18 cellular contexts compared by ENCODE assay signal in the genomic region with DNA sequence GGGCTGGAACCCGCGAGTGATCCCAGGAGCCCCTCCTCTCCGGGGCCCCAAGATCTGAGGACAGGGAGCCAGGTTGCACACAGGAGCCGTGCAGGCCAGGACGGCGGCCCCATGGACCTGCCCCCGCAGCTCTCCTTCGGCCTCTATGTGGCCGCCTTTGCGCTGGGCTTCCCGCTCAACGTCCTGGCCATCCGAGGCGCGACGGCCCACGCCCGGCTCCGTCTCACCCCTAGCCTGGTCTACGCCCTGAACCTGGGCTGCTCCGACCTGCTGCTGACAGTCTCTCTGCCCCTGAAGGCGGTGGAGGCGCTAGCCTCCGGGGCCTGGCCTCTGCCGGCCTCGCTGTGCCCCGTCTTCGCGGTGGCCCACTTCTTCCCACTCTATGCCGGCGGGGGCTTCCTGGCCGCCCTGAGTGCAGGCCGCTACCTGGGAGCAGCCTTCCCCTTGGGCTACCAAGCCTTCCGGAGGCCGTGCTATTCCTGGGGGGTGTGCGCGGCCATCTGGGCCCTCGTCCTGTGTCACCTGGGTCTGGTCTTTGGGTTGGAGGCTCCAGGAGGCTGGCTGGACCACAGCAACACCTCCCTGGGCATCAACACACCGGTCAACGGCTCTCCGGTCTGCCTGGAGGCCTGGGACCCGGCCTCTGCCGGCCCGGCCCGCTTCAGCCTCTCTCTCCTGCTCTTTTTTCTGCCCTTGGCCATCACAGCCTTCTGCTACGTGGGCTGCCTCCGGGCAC. TPM values are rescaled to one million over a fixed set of nuclear protein-coding genes. Genes with fewer than 3 reads are reported as not detected.
A peak's percentile ranks its signal among the peaks of the same experiment; 100 is the strongest.
DNase-seq lines count a peak whose midpoint lies in the region; ATAC-seq, FAIRE-seq and TF ChIP-seq lines count a peak whose summit lies in the region.
"Had no signal": no experiment of that assay in that cellular context is flagged by ENCODE, and none has a peak within 500 bp of the region (broad histone marks: within the 10 kb centered on the region; RNA-seq: fewer than 3 reads in every experiment).

No MANE protein-coding gene starts in this region.

- no peaks in the 10 kb centered on the region for H3K9me3 Mint-ChIP-seq in endodermal cell
- H3K9me3 Mint-ChIP-seq: T-helper 1 cell treated with Interleukin-12 subunit alpha and Interleukin-12 subunit beta and Interleukin-4 antibody, amounts not matched to agents 30 μg/mL and 1 μg/mL, for 36 hours had no signal

- ATAC-seq in GM21423 (IDR thresholded peaks at IDR 0.05; ENCODE audit: unreplicated experiment): no peak

- 94 to 96% methylated on average over 26 to 47 of the region's 47 CpGs for WGBS in endodermal cell (ENCODE audit: insufficient coverage in 1 of 2, insufficient read length in 1 of 2), 2 experiments

- H3K36me3 Mint-ChIP-seq in endodermal cell (ENCODE audit: low read depth): no peaks in the 10 kb centered on the region

- peak; percentile 7 for TF ChIP-seq POLR2A in GM19193 (IDR thresholded peaks at IDR 0.05; ENCODE audit: extremely low read depth, insufficient read depth, insufficient read length)

- H3K36me3 ChIP-seq in endodermal cell (ENCODE audit: control insufficient read depth, insufficient read depth, low read length): no peaks in the 10 kb centered on the region
- H3K36me3 ChIP-seq: breast epithelium, HAP-1, MG63, tibial artery had no signal

- no peaks in the 10 kb centered on the region for H3K9me3 ChIP-seq in endodermal cell (ENCODE audit: control insufficient read depth, low read length)
- H3K9me3 ChIP-seq: breast epithelium, HAP-1, MG63, tibial artery had no signal

- H3K27ac Mint-ChIP-seq in endodermal cell: no peak overlapping the region
- H3K27ac Mint-ChIP-seq: T-helper 1 cell treated with Interleukin-12 subunit alpha and Interleukin-12 subunit beta and Interleukin-4 antibody, amounts not matched to agents 30 μg/mL and 1 μg/mL, for 36 hours had no signal

- DNase-seq in D341Med (ENCODE audit: low spot score): peak; percentile 22
- peak; percentile 43 for DNase-seq in endodermal cell
- peak; percentile 76 for DNase-seq in posterior vena cava (ENCODE audit: low spot score)
- no peak for DNase-seq in frontal cortex (ENCODE audit: low spot score in 2 of 2)
- no peak for DNase-seq in OCI-M2 (lab: John Stamatoyannopoulos, UW; ENCODE audit: unreplicated experiment)
- DNase-seq: dermis blood vessel endothelial cell; erythroblast; foreskin melanocyte; MG63; NCI-H146; stimulated activated naive CD4-positive, alpha-beta T cell treated with Interleukin-2 at 50 U/mL for 16 hours had no signal

- intact Hi-C loops in posterior vena cava (cut with DNase I): loop anchor here (10.0 kb wide), 1 partner anchor 143 kb away; the partner anchor contains the start of gene KRTDAP (in 2 of the 2)

- H3K27ac ChIP-seq in endodermal cell (ENCODE audit: low read depth, low read length): no peak overlapping the region
- H3K27ac ChIP-seq: breast epithelium, tibial artery had no signal

- H3K27me3 ChIP-seq in endodermal cell (ENCODE audit: control insufficient read depth, insufficient read depth, low read length, poor library complexity, severe bottlenecking): no peaks in the 10 kb centered on the region
- H3K27me3 ChIP-seq: breast epithelium had no signal

- H3K9ac ChIP-seq in endodermal cell (ENCODE audit: extremely low read depth, low read length, poor library complexity, severe bottlenecking): no peak overlapping the region

- no peak overlapping the region for H3K4me3 Mint-ChIP-seq in endodermal cell
- H3K4me3 Mint-ChIP-seq: T-helper 1 cell treated with Interleukin-12 subunit alpha and Interleukin-12 subunit beta and Interleukin-4 antibody, amounts not matched to agents 30 μg/mL and 1 μg/mL, for 36 hours had no signal

- peaks cover 4% of the 10 kb centered on the region for H3K27me3 Mint-ChIP-seq in endodermal cell (ENCODE audit: insufficient read depth)

- TF ChIP-seq CTCF in endodermal cell (conservative IDR thresholded peaks at IDR 0.05): no peak

- no peak for FAIRE-seq in frontal cortex (lab: Jason Lieb, UNC)

- peaks cover 12% of the 10 kb centered on the region for H3K4me1 Mint-ChIP-seq in endodermal cell

- no peaks in the 10 kb centered on the region for H3K4me1 ChIP-seq in endodermal cell (ENCODE audit: control insufficient read depth, insufficient read depth, low read length)
- H3K4me1 ChIP-seq: breast epithelium, HAP-1, tibial artery had no signal

- no peak overlapping the region for H3K4me3 ChIP-seq in endodermal cell (ENCODE audit: low read length)
- H3K4me3 ChIP-seq: breast epithelium, HAP-1, MG63, tibial artery had no signal

RNA-seq across cellular contexts. Expression of gene FFAR1, which starts 3.9 kb away (rescaled TPM):
- total RNA-seq in endodermal cell (not detected), posterior vena cava (not detected), frontal cortex (not detected)
- not detected for polyA plus RNA-seq in endodermal cell (2013, experiment 1 of 2)
- not detected for polyA plus RNA-seq in endodermal cell (2013, experiment 2 of 2)
- total RNA-seq: breast epithelium, dermis blood vessel endothelial cell had no signal

RNA-seq across cellular contexts. Expression of gene FFAR3, which starts 6.7 kb away (rescaled TPM):
- total RNA-seq in endodermal cell (not detected), posterior vena cava (under 1 TPM in 1 of 2 donors, not detected in 1; 0.14 TPM), frontal cortex (not detected)
- polyA plus RNA-seq in endodermal cell (2013, experiment 1 of 2): not detected
- polyA plus RNA-seq in endodermal cell (2013, experiment 2 of 2): not detected

RNA-seq across cellular contexts. Expression of gene GPR42, which starts 19.3 kb away (rescaled TPM):
- total RNA-seq in endodermal cell (not detected), posterior vena cava (under 1 TPM in 1 of 2 donors, not detected in 1; 0.28 TPM), frontal cortex (not detected)
- not detected for polyA plus RNA-seq in endodermal cell (2013, experiment 1 of 2)
- polyA plus RNA-seq in endodermal cell (2013, experiment 2 of 2): not detected
- total RNA-seq: dermis blood vessel endothelial cell had no signal

RNA-seq across cellular contexts. Expression of gene CD22, which starts 22.6 kb away (rescaled TPM):
- not detected for total RNA-seq in endodermal cell
- polyA plus RNA-seq in endodermal cell (2013, experiment 1 of 2): not detected
- not detected for polyA plus RNA-seq in endodermal cell (2013, experiment 2 of 2)
- 1 to 10 TPM; 3.7 to 5.6 TPM for total RNA-seq in posterior vena cava
- not detected for total RNA-seq in frontal cortex

RNA-seq across cellular contexts. Expression of gene MAG, which starts 59.6 kb away (rescaled TPM):
- total RNA-seq in endodermal cell: not detected
- not detected for polyA plus RNA-seq in endodermal cell (2013, experiment 1 of 2)
- not detected for polyA plus RNA-seq in endodermal cell (2013, experiment 2 of 2)
- total RNA-seq in posterior vena cava: not detected
- total RNA-seq in frontal cortex: not detected
- total RNA-seq: dermis blood vessel endothelial cell, mononuclear cell had no signal

Comparison
In these comparisons a context has a peak if more than half of its experiments do, and no peak if none do; other contexts are left out.
1. DNase-seq: peak in D341Med (single experiment), endodermal cell (single experiment) and posterior vena cava (single experiment); none in frontal cortex (0 of 2) and OCI-M2 (single experiment).